In genomic region chr6:101765281-101765680, GRCh38 we compare ENCODE assay signal across 9 cellular contexts.
"Had no signal": no experiment of that assay in that cellular context is flagged by ENCODE, and none has a peak within 500 bp of the region (broad histone marks: within the 10 kb centered on the region; RNA-seq: fewer than 3 reads in every experiment).

No MANE protein-coding gene starts in this region.

- H3K27ac ChIP-seq: HL-60, KMS-11 had no signal

- DNase-seq: IMR-90, KBM-7, KG1 had no signal

- H3K4me3 ChIP-seq: K562 had no signal

- H3K4me2 ChIP-seq: KMS-11 had no signal

- FAIRE-seq: HepG2, HTR-8/SVneo, K562 had no signal

- H3K4me1 Mint-ChIP-seq: IgD-negative memory B cell had no signal

- H3K27ac Mint-ChIP-seq: IgD-negative memory B cell had no signal

- H3K9me3 Mint-ChIP-seq: IgD-negative memory B cell had no signal

- ATAC-seq: HepG2, K562 had no signal

- H3K27me3 Mint-ChIP-seq: IgD-negative memory B cell had no signal

- H3K4me3 Mint-ChIP-seq: IgD-negative memory B cell had no signal

- H3K9ac ChIP-seq: KMS-11 had no signal

- H3K36me3 Mint-ChIP-seq: IgD-negative memory B cell had no signal
